12 cellular contexts compared by ENCODE assay signal in genomic region chr2:55155764-55156221, GRCh38.
DNase-seq lines count a peak whose midpoint lies in the region; ATAC-seq and TF ChIP-seq lines count a peak whose summit lies in the region.
"Had no signal": no experiment of that assay in that cellular context is flagged by ENCODE, and none has a peak within 500 bp of the region (broad histone marks: within the 10 kb centered on the region; RNA-seq: fewer than 3 reads in every experiment).

No MANE protein-coding gene starts in this region.

- H3K4me3 Mint-ChIP-seq in stimulated activated memory B cell treated with anti-CD40 and anti-IgM and Interleukin-4, amounts not matched to agents 10 μg/mL and 1 μg/mL and 100 μg/mL, for 72 hours = no peak overlapping the region
- H3K4me3 Mint-ChIP-seq in natural killer cell = no peak overlapping the region
- H3K4me3 Mint-ChIP-seq: activated naive CD8-positive, alpha-beta T cell treated with anti-CD3 and anti-CD28 coated beads for 36 hours had no signal

- no peak for TF ChIP-seq CTCF in natural killer cell (IDR thresholded peaks at IDR 0.05)

- DNase-seq in GM04503 (ENCODE audit: low read depth) = peak; percentile 80
- peak; percentile 74 for DNase-seq in amniotic epithelial cell (ENCODE audit: low read depth)
- peak; percentile 51 for DNase-seq in globus pallidus (ENCODE audit: low spot score)
- DNase-seq in T-helper 1 cell = no peak
- DNase-seq in NCI-H510A treated with DMSO at 0.1 percent for 48 hours (lab: John Stamatoyannopoulos, UW) = no peak
- DNase-seq in natural killer cell = no peak
- DNase-seq in NK-92 (lab: John Stamatoyannopoulos, UW; ENCODE audit: unreplicated experiment) = no peak
- DNase-seq: activated naive CD8-positive, alpha-beta T cell treated with anti-CD3 and anti-CD28 coated beads for 36 hours; DMS 273 treated with DMSO at 0.1 percent for 48 hours; islet precursor cell; Kasumi-1 had no signal

- intact Hi-C loops in natural killer cell (cut with micrococcal nuclease) = no loop called here

- no peaks in the 10 kb centered on the region for H3K27me3 Mint-ChIP-seq in stimulated activated memory B cell treated with anti-CD40 and anti-IgM and Interleukin-4, amounts not matched to agents 10 μg/mL and 1 μg/mL and 100 μg/mL, for 72 hours
- no peaks in the 10 kb centered on the region for H3K27me3 Mint-ChIP-seq in natural killer cell (ENCODE audit: low read depth in 2 of 2)
- H3K27me3 Mint-ChIP-seq: activated naive CD8-positive, alpha-beta T cell treated with anti-CD3 and anti-CD28 coated beads for 36 hours had no signal

- no peaks in the 10 kb centered on the region for H3K9me3 Mint-ChIP-seq in stimulated activated memory B cell treated with anti-CD40 and anti-IgM and Interleukin-4, amounts not matched to agents 10 μg/mL and 1 μg/mL and 100 μg/mL, for 72 hours
- H3K9me3 Mint-ChIP-seq in natural killer cell = no peaks in the 10 kb centered on the region
- H3K9me3 Mint-ChIP-seq: activated naive CD8-positive, alpha-beta T cell treated with anti-CD3 and anti-CD28 coated beads for 36 hours had no signal

- H3K27ac Mint-ChIP-seq in stimulated activated memory B cell treated with anti-CD40 and anti-IgM and Interleukin-4, amounts not matched to agents 10 μg/mL and 1 μg/mL and 100 μg/mL, for 72 hours = peak overlapping the region; percentile 13
- no peak overlapping the region for H3K27ac Mint-ChIP-seq in natural killer cell
- H3K27ac Mint-ChIP-seq: activated naive CD8-positive, alpha-beta T cell treated with anti-CD3 and anti-CD28 coated beads for 36 hours had no signal

- ATAC-seq in stimulated activated memory B cell treated with anti-CD40 and anti-IgM and Interleukin-4, amounts not matched to agents 10 μg/mL and 1 μg/mL and 100 μg/mL, for 72 hours = no peak
- no peak for ATAC-seq in natural killer cell

- H3K36me3 Mint-ChIP-seq in stimulated activated memory B cell treated with anti-CD40 and anti-IgM and Interleukin-4, amounts not matched to agents 10 μg/mL and 1 μg/mL and 100 μg/mL, for 72 hours = no peaks in the 10 kb centered on the region
- H3K36me3 Mint-ChIP-seq in natural killer cell = no peaks in the 10 kb centered on the region
- H3K36me3 Mint-ChIP-seq: activated naive CD8-positive, alpha-beta T cell treated with anti-CD3 and anti-CD28 coated beads for 36 hours had no signal

- peaks cover 44% of the 10 kb centered on the region for H3K4me1 Mint-ChIP-seq in stimulated activated memory B cell treated with anti-CD40 and anti-IgM and Interleukin-4, amounts not matched to agents 10 μg/mL and 1 μg/mL and 100 μg/mL, for 72 hours
- H3K4me1 Mint-ChIP-seq in natural killer cell = no peaks in the 10 kb centered on the region

Comparison
In these comparisons a context has a peak if more than half of its experiments do, and no peak if none do; other contexts are left out.
1. DNase-seq: peak in GM04503 (single experiment), amniotic epithelial cell (single experiment) and globus pallidus (single experiment); none in T-helper 1 cell (0 of 5), NCI-H510A treated with DMSO at 0.1 percent for 48 hours (single experiment), natural killer cell (single experiment) and NK-92 (single experiment).